In genomic region chr6:93575495-93575894, GRCh38 we compare ENCODE assay signal across 17 cellular contexts.
"Had no signal": no experiment of that assay in that cellular context is flagged by ENCODE, and none has a peak within 500 bp of the region (broad histone marks: within the 10 kb centered on the region; RNA-seq: fewer than 3 reads in every experiment).

No MANE protein-coding gene starts in this region.

- DNase-seq: activated CD4-positive, alpha-beta T cell treated with anti-CD3 and anti-CD28 coated beads for 1 hour; activated effector memory CD4-positive, alpha-beta T cell treated with anti-CD3 and anti-CD28 coated beads, Interleukin-2, amount 50 U/mL, for 16 hours; activated naive CD4-positive, alpha-beta T cell treated with anti-CD3 and anti-CD28 coated beads, Interleukin-2, amount 50 U/mL, for 16 hours; activated T-cell treated with anti-CD3 and anti-CD28 coated beads, Interleukin-2, amount 50 U/mL, for 72 hours; aorta; brain microvascular endothelial cell; mesenchymal stem cell; naive thymus-derived CD8-positive, alpha-beta T cell; ovary; psoas muscle; right cardiac atrium; stimulated activated naive CD8-positive, alpha-beta T cell treated with anti-CD3 and anti-CD28 coated beads, Interleukin-15, Interleukin-2, amounts not matched to agents 100 U/mL and 50 U/mL, for 24 hours; substantia nigra; tibial artery; WERI-Rb-1 had no signal

- H3K27me3 ChIP-seq: brain microvascular endothelial cell, ovary, tibial artery had no signal

- H3K27ac ChIP-seq: brain microvascular endothelial cell, coronary artery, ovary, psoas muscle, skin epidermis, tibial artery had no signal

- H3K4me1 ChIP-seq: psoas muscle, tibial artery had no signal

- H3K4me3 ChIP-seq: coronary artery, ovary, psoas muscle, skin epidermis, tibial artery had no signal

- H3K9me3 ChIP-seq: ovary, psoas muscle, tibial artery had no signal

- H3K36me3 ChIP-seq: brain microvascular endothelial cell, ovary, tibial artery, WERI-Rb-1 had no signal
